33 cellular contexts compared by ENCODE assay signal in the genomic region with DNA sequence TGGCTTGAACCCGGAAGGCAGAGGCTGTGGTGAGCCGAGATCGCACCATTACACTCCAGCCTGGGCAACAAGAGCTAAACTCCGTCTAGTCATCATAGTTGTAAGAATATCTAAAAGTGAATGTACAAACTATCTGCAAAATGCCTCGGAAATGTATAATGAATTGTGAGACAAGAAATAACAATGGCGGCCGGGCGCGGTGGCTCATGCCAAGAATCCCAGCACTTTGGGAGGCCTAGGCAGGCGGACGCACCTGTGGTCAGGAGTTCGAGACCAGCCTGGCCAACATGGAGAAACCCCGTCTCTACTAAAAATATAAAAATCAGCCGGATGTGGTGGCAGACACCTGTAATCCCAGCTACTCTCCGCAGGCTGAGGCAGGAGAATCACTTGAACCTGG. TPM values are rescaled to one million over a fixed set of nuclear protein-coding genes. Genes with fewer than 3 reads are reported as not detected.
A peak's percentile ranks its signal among the peaks of the same experiment; 100 is the strongest.
DNase-seq lines count a peak whose midpoint lies in the region; ATAC-seq, FAIRE-seq and TF ChIP-seq lines count a peak whose summit lies in the region.
"Had no signal": no experiment of that assay in that cellular context is flagged by ENCODE, and none has a peak within 500 bp of the region (broad histone marks: within the 10 kb centered on the region; RNA-seq: fewer than 3 reads in every experiment).

No MANE protein-coding gene starts in this region.

- no peak for FAIRE-seq in HTR-8/SVneo (lab: Jason Lieb, UNC)
- FAIRE-seq: A204.1, A549, D721Med had no signal

- no peak overlapping the region for H3K4me2 ChIP-seq in GM23338
- no peak overlapping the region for H3K4me2 ChIP-seq in trophoblast cell (ENCODE audit: low read length)
- H3K4me2 ChIP-seq: A549; BLaER1; BLaER1 treated with 17β-estradiol and CSF1 and Interleukin-3, amounts not matched to agents 10 nM and 100 nM had no signal

- H3K9ac ChIP-seq in trophoblast cell (ENCODE audit: low read length), result no peak overlapping the region
- H3K9ac ChIP-seq: BLaER1; BLaER1 treated with 17β-estradiol and CSF1 and Interleukin-3, amounts not matched to agents 10 nM and 100 nM had no signal

- H2AFZ ChIP-seq in GM23338 (no peak overlapping the region), trophoblast cell (ENCODE audit: insufficient read depth, low read length, poor library complexity) (no peak overlapping the region)

- no peak overlapping the region for H4K91ac ChIP-seq in trophoblast cell (ENCODE audit: low read depth, low read length)

- peaks cover 51% of the 10 kb centered on the region for H4K20me1 ChIP-seq in GM23338 (replicated peaks; ENCODE audit: insufficient read depth)

- H2AK5ac ChIP-seq in trophoblast cell (ENCODE audit: low read length), result no peak overlapping the region

- no peak overlapping the region for H3K23ac ChIP-seq in trophoblast cell (ENCODE audit: low read length)

- no peak overlapping the region for H4K8ac ChIP-seq in trophoblast cell (ENCODE audit: low read depth, low read length)

- H3K79me2 ChIP-seq in GM23338 (replicated peaks; ENCODE audit: insufficient read depth) (peaks cover 100% of the 10 kb centered on the region), trophoblast cell (ENCODE audit: control insufficient read depth, insufficient read depth, low read length, poor library complexity) (peaks cover 4% of the 10 kb centered on the region)

- H3K4me3 ChIP-seq in GM23338 (no peak overlapping the region), trophoblast cell (ENCODE audit: low read depth, low read length) (no peak overlapping the region)
- H3K4me3 ChIP-seq: A549; BLaER1; BLaER1 treated with 17β-estradiol and CSF1 and Interleukin-3, amounts not matched to agents 10 nM and 100 nM had no signal

- no peak overlapping the region for H3K14ac ChIP-seq in trophoblast cell (ENCODE audit: low read length)

- no peak overlapping the region for H3K18ac ChIP-seq in trophoblast cell (ENCODE audit: low read length)

- no peaks in the 10 kb centered on the region for H3K27me3 ChIP-seq in GM23338 (ENCODE audit: insufficient read depth)
- H3K27me3 ChIP-seq in trophoblast cell (ENCODE audit: insufficient read depth, low read length), result no peaks in the 10 kb centered on the region
- H3K27me3 ChIP-seq: BE2C; BLaER1; BLaER1 treated with 17β-estradiol and CSF1 and Interleukin-3, amounts not matched to agents 10 nM and 100 nM had no signal

- no peaks in the 10 kb centered on the region for H3K9me3 ChIP-seq in trophoblast cell (ENCODE audit: insufficient read depth, low read depth, low read length)
- H3K9me3 ChIP-seq: A549, BE2C, BLaER1, Caco-2 had no signal

- H3K4me1 Mint-ChIP-seq in GM23338, result no peaks in the 10 kb centered on the region

- WGBS in trophoblast cell (ENCODE audit: extremely low coverage, insufficient coverage, insufficient read length), result no CpG with 5 or more reads among the region's 15 CpGs

- peaks cover 7% of the 10 kb centered on the region for H3K36me3 ChIP-seq in GM23338 (ENCODE audit: insufficient read depth)
- H3K36me3 ChIP-seq in trophoblast cell (ENCODE audit: control insufficient read depth in 1 of 2, insufficient read depth in 2 of 2, low read length in 2 of 2), result peaks cover 14 to 18% of the 10 kb centered on the region in 2 experiments

- H3K9me3 Mint-ChIP-seq in GM23338, result no peaks in the 10 kb centered on the region
- H3K9me3 Mint-ChIP-seq: CD14-positive monocyte; CD4-positive, alpha-beta memory T cell; CD4-positive, alpha-beta T cell; CD4-positive, CD25-positive, alpha-beta regulatory T cell; CD8-positive, alpha-beta memory T cell; CD8-positive, alpha-beta T cell had no signal

- H3K27me3 Mint-ChIP-seq in GM23338 (ENCODE audit: insufficient read depth, low read depth, poor library complexity), result peaks cover 3% of the 10 kb centered on the region
- H3K27me3 Mint-ChIP-seq: B cell; CD4-positive, alpha-beta memory T cell; CD4-positive, alpha-beta T cell; CD4-positive, CD25-positive, alpha-beta regulatory T cell; CD8-positive, alpha-beta memory T cell had no signal

- H3K4me1 ChIP-seq in GM23338 (ENCODE audit: insufficient read depth), result no peaks in the 10 kb centered on the region
- no peaks in the 10 kb centered on the region for H3K4me1 ChIP-seq in trophoblast cell (ENCODE audit: control insufficient read depth in 1 of 2, insufficient read depth in 2 of 2, low read length in 2 of 2)
- H3K4me1 ChIP-seq: A549; BE2C; BLaER1; BLaER1 treated with 17β-estradiol and CSF1 and Interleukin-3, amounts not matched to agents 10 nM and 100 nM; Caco-2 had no signal

- no peak overlapping the region for H4K12ac ChIP-seq in trophoblast cell (ENCODE audit: low read depth, low read length)

- no peak for ATAC-seq in GM23338
- ATAC-seq: A549; CD8-positive, alpha-beta T cell had no signal

- no peak overlapping the region for H2BK120ac ChIP-seq in trophoblast cell (ENCODE audit: insufficient read depth, low read length, poor library complexity)

- TF ChIP-seq CTCF in GM23338 (conservative IDR thresholded peaks at IDR 0.05; ENCODE audit: low read depth in 2 of 2), result no peak

- no peak overlapping the region for H2BK5ac ChIP-seq in trophoblast cell (ENCODE audit: low read depth, low read length, poor library complexity)

- peak overlapping the region; percentile 6 for H3K4ac ChIP-seq in trophoblast cell (ENCODE audit: low read depth, low read length)

- H3K79me1 ChIP-seq in trophoblast cell (ENCODE audit: low read length), result no peaks in the 10 kb centered on the region

- H3K27ac ChIP-seq in GM23338 (ENCODE audit: low read depth), result peak overlapping the region; percentile 3; the same call in 1 of the 2 replicates
- no peak overlapping the region for H3K27ac ChIP-seq in trophoblast cell (ENCODE audit: low read depth, low read length)
- H3K27ac ChIP-seq: 22Rv1; A549; BLaER1; BLaER1 treated with 17β-estradiol and CSF1 and Interleukin-3, amounts not matched to agents 10 nM and 100 nM; C4-2B had no signal

- H3F3A ChIP-seq in GM23338 (replicated peaks; ENCODE audit: low read depth), result no peaks in the 10 kb centered on the region

- H3K4me3 Mint-ChIP-seq in GM23338, result no peak overlapping the region
- H3K4me3 Mint-ChIP-seq: B cell; CD14-positive monocyte; CD4-positive, alpha-beta memory T cell; CD4-positive, alpha-beta T cell; CD4-positive, CD25-positive, alpha-beta regulatory T cell; CD8-positive, alpha-beta memory T cell; CD8-positive, alpha-beta T cell had no signal

- DNase-seq in GM23338 (ENCODE audit: low spot score) (no peak), trophoblast cell (no peak), AG08395 (ENCODE audit: low spot score) (no peak), HTR-8/SVneo (ENCODE audit: insufficient read length, low spot score) (no peak)
- DNase-seq: 8988T; ACHN; AML-193; BE2C; C1 segment of cervical spinal cord; Caco-2; Calu3; CD4-positive, alpha-beta memory T cell; CD4-positive, alpha-beta T cell; CD4-positive, CD25-positive, alpha-beta regulatory T cell; CD8-positive, alpha-beta memory T cell; CD8-positive, alpha-beta T cell; COR-L47; DMS 273 treated with DMSO at 0.1 percent for 48 hours; DMS153; DMS53; DMS79; DMS79 treated with DMSO at 0.1 percent for 48 hours; DND-41; EL had no signal

- no peak overlapping the region for H2BK12ac ChIP-seq in trophoblast cell (ENCODE audit: low read length)

- no peak overlapping the region for H3K27ac Mint-ChIP-seq in GM23338
- H3K27ac Mint-ChIP-seq: B cell; CD14-positive monocyte; CD4-positive, alpha-beta memory T cell; CD4-positive, alpha-beta T cell; CD4-positive, CD25-positive, alpha-beta regulatory T cell; CD8-positive, alpha-beta memory T cell; CD8-positive, alpha-beta T cell had no signal

- H3K9me2 ChIP-seq in GM23338 (ENCODE audit: insufficient read depth), result no peaks in the 10 kb centered on the region

- peaks cover 60% of the 10 kb centered on the region for H3K36me3 Mint-ChIP-seq in GM23338 (ENCODE audit: low read depth)

TF ChIP-seq in GM23338, 12 proteins besides CTCF, POLR2A, EP300 and RAD21:
- TF ChIP-seq EZH2 (IDR thresholded peaks at IDR 0.05; ENCODE audit: low read depth, unreplicated experiment) (no peak), CREB1 (CRISPR knock-in tag; IDR thresholded peaks at IDR 0.05; ENCODE audit: low read depth) (no peak), ZNF114 (CRISPR knock-in tag; IDR thresholded peaks at IDR 0.05) (no peak), NANOG (IDR thresholded peaks at IDR 0.05; ENCODE audit: borderline replicate concordance) (no peak)
- TF ChIP-seq, protein P1, sequence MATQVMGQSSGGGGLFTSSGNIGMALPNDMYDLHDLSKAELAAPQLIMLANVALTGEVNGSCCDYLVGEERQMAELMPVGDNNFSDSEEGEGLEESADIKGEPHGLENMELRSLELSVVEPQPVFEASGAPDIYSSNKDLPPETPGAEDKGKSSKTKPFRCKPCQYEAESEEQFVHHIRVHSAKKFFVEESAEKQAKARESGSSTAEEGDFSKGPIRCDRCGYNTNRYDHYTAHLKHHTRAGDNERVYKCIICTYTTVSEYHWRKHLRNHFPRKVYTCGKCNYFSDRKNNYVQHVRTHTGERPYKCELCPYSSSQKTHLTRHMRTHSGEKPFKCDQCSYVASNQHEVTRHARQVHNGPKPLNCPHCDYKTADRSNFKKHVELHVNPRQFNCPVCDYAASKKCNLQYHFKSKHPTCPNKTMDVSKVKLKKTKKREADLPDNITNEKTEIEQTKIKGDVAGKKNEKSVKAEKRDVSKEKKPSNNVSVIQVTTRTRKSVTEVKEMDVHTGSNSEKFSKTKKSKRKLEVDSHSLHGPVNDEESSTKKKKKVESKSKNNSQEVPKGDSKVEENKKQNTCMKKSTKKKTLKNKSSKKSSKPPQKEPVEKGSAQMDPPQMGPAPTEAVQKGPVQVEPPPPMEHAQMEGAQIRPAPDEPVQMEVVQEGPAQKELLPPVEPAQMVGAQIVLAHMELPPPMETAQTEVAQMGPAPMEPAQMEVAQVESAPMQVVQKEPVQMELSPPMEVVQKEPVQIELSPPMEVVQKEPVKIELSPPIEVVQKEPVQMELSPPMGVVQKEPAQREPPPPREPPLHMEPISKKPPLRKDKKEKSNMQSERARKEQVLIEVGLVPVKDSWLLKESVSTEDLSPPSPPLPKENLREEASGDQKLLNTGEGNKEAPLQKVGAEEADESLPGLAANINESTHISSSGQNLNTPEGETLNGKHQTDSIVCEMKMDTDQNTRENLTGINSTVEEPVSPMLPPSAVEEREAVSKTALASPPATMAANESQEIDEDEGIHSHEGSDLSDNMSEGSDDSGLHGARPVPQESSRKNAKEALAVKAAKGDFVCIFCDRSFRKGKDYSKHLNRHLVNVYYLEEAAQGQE (IDR thresholded peaks at IDR 0.05; ENCODE audit: unreplicated experiment), result no peak

RNA-seq across cellular contexts. Expression of a gene that starts 9.7 kb away (rescaled TPM):
- 45.5 and 52.2 TPM in 2 replicates for total RNA-seq in GM23338 (2014; rRNA removed; shearing (Covaris generic))
- 37.8 and 40.9 TPM in 2 replicates for polyA plus RNA-seq in GM23338 (2016; fragmentation: Nextera tagmentation; extraction: Ambion mirVana)
- polyA plus RNA-seq in trophoblast cell (2013), result 42.1 TPM in 2 replicates
